ENCODE assay signal across 1 cellular context in the genomic region with DNA sequence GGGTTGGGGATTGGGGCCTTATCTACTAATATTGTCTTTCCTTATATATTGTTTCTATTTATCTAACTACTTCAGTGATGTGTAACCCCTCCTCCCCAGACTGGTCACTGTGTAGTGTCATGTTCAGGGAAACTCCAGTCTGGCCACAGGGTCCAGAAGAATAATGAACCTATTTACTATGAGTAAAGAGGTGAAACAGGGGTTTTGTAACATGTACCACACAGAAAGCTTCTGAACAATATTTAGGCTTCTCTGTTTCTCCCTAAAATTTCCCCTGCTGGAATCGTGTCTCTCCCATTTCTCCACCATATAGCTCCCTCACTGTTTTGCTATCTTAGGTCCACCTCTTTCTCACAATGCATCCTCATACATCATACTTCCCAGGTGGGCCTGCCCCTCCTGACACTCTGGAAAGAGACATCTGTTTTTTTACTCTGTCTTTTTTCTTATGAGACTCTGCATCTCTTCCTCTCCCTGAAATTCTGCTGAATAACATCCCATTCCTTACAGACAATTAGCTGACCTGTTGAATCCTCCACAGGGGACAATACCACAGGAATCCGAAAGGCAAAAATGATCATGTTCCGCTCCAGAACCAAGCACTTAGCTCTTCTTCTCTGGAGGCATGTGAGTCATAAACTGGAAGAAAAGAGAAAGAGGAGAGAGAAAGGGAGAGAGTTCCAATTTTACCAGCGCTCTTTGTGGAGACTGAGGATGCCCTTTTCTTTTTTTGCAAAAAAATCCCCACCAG.
A peak's percentile ranks its signal among the peaks of the same experiment; 100 is the strongest.
TF ChIP-seq lines count a peak whose summit lies in the region.

No MANE protein-coding gene starts in this region.

TF ChIP-seq in GM12878, 131 proteins besides CTCF, POLR2A, EP300 and RAD21 (continued from another document):
- TF ChIP-seq SREBF1 (IDR thresholded peaks at IDR 0.05; ENCODE audit: low read length): no peak
- no peak for TF ChIP-seq FOXK2 (IDR thresholded peaks at IDR 0.05)
- TF ChIP-seq POLR2AphosphoS2 (IDR thresholded peaks at IDR 0.05; ENCODE audit: low read depth, low read length): no peak
- TF ChIP-seq, protein P1, sequence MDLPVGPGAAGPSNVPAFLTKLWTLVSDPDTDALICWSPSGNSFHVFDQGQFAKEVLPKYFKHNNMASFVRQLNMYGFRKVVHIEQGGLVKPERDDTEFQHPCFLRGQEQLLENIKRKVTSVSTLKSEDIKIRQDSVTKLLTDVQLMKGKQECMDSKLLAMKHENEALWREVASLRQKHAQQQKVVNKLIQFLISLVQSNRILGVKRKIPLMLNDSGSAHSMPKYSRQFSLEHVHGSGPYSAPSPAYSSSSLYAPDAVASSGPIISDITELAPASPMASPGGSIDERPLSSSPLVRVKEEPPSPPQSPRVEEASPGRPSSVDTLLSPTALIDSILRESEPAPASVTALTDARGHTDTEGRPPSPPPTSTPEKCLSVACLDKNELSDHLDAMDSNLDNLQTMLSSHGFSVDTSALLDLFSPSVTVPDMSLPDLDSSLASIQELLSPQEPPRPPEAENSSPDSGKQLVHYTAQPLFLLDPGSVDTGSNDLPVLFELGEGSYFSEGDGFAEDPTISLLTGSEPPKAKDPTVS (IDR thresholded peaks at IDR 0.05; ENCODE audit: low read depth, low read length): no peak
- TF ChIP-seq SIX5 (IDR thresholded peaks at IDR 0.05; ENCODE audit: low read depth, low read length, severe bottlenecking): no peak
- no peak for TF ChIP-seq EGR1 (IDR thresholded peaks at IDR 0.05; ENCODE audit: borderline replicate concordance in 1 of 2, low read depth in 2 of 2, low read length in 2 of 2)
- TF ChIP-seq BRCA1 (IDR thresholded peaks at IDR 0.05; ENCODE audit: low read depth, low read length): no peak
- TF ChIP-seq, protein P2, sequence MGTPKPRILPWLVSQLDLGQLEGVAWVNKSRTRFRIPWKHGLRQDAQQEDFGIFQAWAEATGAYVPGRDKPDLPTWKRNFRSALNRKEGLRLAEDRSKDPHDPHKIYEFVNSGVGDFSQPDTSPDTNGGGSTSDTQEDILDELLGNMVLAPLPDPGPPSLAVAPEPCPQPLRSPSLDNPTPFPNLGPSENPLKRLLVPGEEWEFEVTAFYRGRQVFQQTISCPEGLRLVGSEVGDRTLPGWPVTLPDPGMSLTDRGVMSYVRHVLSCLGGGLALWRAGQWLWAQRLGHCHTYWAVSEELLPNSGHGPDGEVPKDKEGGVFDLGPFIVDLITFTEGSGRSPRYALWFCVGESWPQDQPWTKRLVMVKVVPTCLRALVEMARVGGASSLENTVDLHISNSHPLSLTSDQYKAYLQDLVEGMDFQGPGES (IDR thresholded peaks at IDR 0.05): no peak
- TF ChIP-seq PAX8 (IDR thresholded peaks at IDR 0.05): no peak
- no peak for TF ChIP-seq MTA3 (IDR thresholded peaks at IDR 0.05; ENCODE audit: borderline replicate concordance, low read length)
- no peak for TF ChIP-seq HCFC1 (IDR thresholded peaks at IDR 0.05; ENCODE audit: low read length)
- TF ChIP-seq STAT3 (IDR thresholded peaks at IDR 0.05; ENCODE audit: low read depth, low read length): no peak
- TF ChIP-seq TBL1XR1 (IDR thresholded peaks at IDR 0.05; ENCODE audit: low read depth, low read length): no peak
- TF ChIP-seq ZNF24 (IDR thresholded peaks at IDR 0.05): no peak
- TF ChIP-seq IKZF1 (conservative IDR thresholded peaks at IDR 0.05): peak; percentile 88
- TF ChIP-seq BCL11A (IDR thresholded peaks at IDR 0.05; ENCODE audit: low read depth, low read length): peak; percentile 46; the same call in 1 of the 2 replicates
- no peak for TF ChIP-seq MYB (IDR thresholded peaks at IDR 0.05; ENCODE audit: borderline replicate concordance, low read depth, low read length)
- peak; percentile 52 for TF ChIP-seq MTA2 (IDR thresholded peaks at IDR 0.05; ENCODE audit: low read depth)
- TF ChIP-seq KLF5 (IDR thresholded peaks at IDR 0.05; ENCODE audit: partially characterized antibody): no peak
- no peak for TF ChIP-seq BACH1 (IDR thresholded peaks at IDR 0.05; ENCODE audit: borderline replicate concordance)
- TF ChIP-seq RB1 (IDR thresholded peaks at IDR 0.05; ENCODE audit: borderline replicate concordance): no peak
- no peak for TF ChIP-seq NFYA (IDR thresholded peaks at IDR 0.05; ENCODE audit: borderline replicate concordance, low read depth, low read length)
- peak; percentile 58 for TF ChIP-seq NFIC (IDR thresholded peaks at IDR 0.05; ENCODE audit: low read depth, low read length)
- TF ChIP-seq EED (IDR thresholded peaks at IDR 0.05; ENCODE audit: low read depth): peak; percentile 63
- TF ChIP-seq, protein P3, sequence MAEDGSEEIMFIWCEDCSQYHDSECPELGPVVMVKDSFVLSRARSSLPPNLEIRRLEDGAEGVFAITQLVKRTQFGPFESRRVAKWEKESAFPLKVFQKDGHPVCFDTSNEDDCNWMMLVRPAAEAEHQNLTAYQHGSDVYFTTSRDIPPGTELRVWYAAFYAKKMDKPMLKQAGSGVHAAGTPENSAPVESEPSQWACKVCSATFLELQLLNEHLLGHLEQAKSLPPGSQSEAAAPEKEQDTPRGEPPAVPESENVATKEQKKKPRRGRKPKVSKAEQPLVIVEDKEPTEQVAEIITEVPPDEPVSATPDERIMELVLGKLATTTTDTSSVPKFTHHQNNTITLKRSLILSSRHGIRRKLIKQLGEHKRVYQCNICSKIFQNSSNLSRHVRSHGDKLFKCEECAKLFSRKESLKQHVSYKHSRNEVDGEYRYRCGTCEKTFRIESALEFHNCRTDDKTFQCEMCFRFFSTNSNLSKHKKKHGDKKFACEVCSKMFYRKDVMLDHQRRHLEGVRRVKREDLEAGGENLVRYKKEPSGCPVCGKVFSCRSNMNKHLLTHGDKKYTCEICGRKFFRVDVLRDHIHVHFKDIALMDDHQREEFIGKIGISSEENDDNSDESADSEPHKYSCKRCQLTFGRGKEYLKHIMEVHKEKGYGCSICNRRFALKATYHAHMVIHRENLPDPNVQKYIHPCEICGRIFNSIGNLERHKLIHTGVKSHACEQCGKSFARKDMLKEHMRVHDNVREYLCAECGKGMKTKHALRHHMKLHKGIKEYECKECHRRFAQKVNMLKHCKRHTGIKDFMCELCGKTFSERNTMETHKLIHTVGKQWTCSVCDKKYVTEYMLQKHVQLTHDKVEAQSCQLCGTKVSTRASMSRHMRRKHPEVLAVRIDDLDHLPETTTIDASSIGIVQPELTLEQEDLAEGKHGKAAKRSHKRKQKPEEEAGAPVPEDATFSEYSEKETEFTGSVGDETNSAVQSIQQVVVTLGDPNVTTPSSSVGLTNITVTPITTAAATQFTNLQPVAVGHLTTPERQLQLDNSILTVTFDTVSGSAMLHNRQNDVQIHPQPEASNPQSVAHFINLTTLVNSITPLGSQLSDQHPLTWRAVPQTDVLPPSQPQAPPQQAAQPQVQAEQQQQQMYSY (CRISPR knock-in tag; IDR thresholded peaks at IDR 0.05): no peak
- TF ChIP-seq IRF4 (IDR thresholded peaks at IDR 0.05; ENCODE audit: low read depth, low read length): no peak
- TF ChIP-seq, protein P4, sequence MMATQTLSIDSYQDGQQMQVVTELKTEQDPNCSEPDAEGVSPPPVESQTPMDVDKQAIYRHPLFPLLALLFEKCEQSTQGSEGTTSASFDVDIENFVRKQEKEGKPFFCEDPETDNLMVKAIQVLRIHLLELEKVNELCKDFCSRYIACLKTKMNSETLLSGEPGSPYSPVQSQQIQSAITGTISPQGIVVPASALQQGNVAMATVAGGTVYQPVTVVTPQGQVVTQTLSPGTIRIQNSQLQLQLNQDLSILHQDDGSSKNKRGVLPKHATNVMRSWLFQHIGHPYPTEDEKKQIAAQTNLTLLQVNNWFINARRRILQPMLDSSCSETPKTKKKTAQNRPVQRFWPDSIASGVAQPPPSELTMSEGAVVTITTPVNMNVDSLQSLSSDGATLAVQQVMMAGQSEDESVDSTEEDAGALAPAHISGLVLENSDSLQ (IDR thresholded peaks at IDR 0.05): no peak
- peak; percentile 84 for TF ChIP-seq RELA (IDR thresholded peaks at IDR 0.05; ENCODE audit: borderline replicate concordance, partially characterized antibody)
- TF ChIP-seq, protein P5, sequence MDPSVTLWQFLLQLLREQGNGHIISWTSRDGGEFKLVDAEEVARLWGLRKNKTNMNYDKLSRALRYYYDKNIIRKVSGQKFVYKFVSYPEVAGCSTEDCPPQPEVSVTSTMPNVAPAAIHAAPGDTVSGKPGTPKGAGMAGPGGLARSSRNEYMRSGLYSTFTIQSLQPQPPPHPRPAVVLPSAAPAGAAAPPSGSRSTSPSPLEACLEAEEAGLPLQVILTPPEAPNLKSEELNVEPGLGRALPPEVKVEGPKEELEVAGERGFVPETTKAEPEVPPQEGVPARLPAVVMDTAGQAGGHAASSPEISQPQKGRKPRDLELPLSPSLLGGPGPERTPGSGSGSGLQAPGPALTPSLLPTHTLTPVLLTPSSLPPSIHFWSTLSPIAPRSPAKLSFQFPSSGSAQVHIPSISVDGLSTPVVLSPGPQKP (IDR thresholded peaks at IDR 0.05; ENCODE audit: low read depth, low read length): no peak
- TF ChIP-seq TCF12 (IDR thresholded peaks at IDR 0.05; ENCODE audit: low read depth, low read length): no peak
- TF ChIP-seq ZNF207 (IDR thresholded peaks at IDR 0.05; ENCODE audit: borderline replicate concordance): no peak
- no peak for TF ChIP-seq HDAC2 (IDR thresholded peaks at IDR 0.05)
